ENCODE assay signal across 18 cellular contexts in the genomic region with DNA sequence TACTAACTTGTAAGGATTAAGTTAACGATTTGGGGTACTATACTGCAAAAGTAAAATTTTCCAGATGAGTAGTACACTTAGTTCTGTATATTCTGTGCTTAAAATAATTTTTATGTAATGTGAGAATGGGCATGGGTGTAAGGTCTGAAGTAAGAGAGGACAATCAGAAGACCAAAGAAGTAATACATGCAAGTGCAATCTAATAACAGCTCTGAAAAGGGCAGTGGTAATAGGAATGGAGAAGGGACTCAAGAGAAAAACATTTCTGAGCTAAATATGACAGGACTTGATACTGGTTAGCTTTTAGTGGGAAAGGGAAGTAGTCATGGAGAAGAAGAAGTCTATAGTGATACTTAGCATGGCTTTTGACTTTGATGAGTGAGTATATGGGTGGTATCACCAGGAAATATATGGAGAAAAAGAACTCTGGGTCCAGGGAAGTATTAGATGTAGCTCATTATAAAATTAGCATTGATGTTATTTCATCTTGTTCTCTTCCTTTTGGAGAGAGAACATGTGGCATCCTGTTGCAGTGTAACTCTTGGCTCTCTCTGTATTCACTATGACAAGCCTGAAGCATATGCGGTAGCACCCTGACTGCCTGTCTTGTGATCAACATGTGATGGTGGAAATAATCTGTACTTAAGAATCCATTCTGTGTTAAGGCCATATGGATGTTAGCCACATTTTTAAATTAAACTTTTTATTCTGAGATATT.
"Had no signal": no experiment of that assay in that cellular context is flagged by ENCODE, and none has a peak within 500 bp of the region (broad histone marks: within the 10 kb centered on the region; RNA-seq: fewer than 3 reads in every experiment).

No MANE protein-coding gene starts in this region.

- H3K4me3 Mint-ChIP-seq: effector memory CD8-positive, alpha-beta T cell; naive thymus-derived CD8-positive, alpha-beta T cell; stimulated activated memory B cell treated with anti-CD40 and anti-IgM and Interleukin-4, amounts not matched to agents 10 μg/mL and 1 μg/mL and 100 μg/mL, for 72 hours; stimulated activated naive CD8-positive, alpha-beta T cell treated with anti-CD3 and anti-CD28 coated beads, Interleukin-15, Interleukin-2, amounts not matched to agents 100 ng/mL and 50 ng/mL, for 24 hours had no signal

- H3K27me3 Mint-ChIP-seq: effector memory CD8-positive, alpha-beta T cell; naive thymus-derived CD8-positive, alpha-beta T cell; stimulated activated memory B cell treated with anti-CD40 and anti-IgM and Interleukin-4, amounts not matched to agents 10 μg/mL and 1 μg/mL and 100 μg/mL, for 72 hours; stimulated activated naive CD8-positive, alpha-beta T cell treated with anti-CD3 and anti-CD28 coated beads, Interleukin-15, Interleukin-2, amounts not matched to agents 100 ng/mL and 50 ng/mL, for 24 hours had no signal

- ATAC-seq: effector memory CD8-positive, alpha-beta T cell; heart left ventricle; left lobe of liver; mucosa of descending colon; naive thymus-derived CD8-positive, alpha-beta T cell; sciatic nerve; stimulated activated memory B cell treated with anti-CD40 and anti-IgM and Interleukin-4, amounts not matched to agents 10 μg/mL and 1 μg/mL and 100 μg/mL, for 72 hours; upper lobe of right lung had no signal

- H3K27ac Mint-ChIP-seq: stimulated activated memory B cell treated with anti-CD40 and anti-IgM and Interleukin-4, amounts not matched to agents 10 μg/mL and 1 μg/mL and 100 μg/mL, for 72 hours; stimulated activated naive CD8-positive, alpha-beta T cell treated with anti-CD3 and anti-CD28 coated beads, Interleukin-15, Interleukin-2, amounts not matched to agents 100 ng/mL and 50 ng/mL, for 24 hours had no signal

- DNase-seq: effector memory CD8-positive, alpha-beta T cell; heart left ventricle; hippocampal formation; islet precursor cell; mucosa of descending colon; naive thymus-derived CD8-positive, alpha-beta T cell; psoas muscle; retina; spleen; stimulated activated CD4-positive, alpha-beta T cell treated with anti-CD3 and anti-CD28 coated beads, Interleukin-15, amount 100 ng/mL, for 24 hours; stimulated activated CD4-positive, alpha-beta T cell treated with anti-CD3 and anti-CD28 coated beads, Interleukin-1b, Interleukin-23, amount 100 ng/mL, for 48 hours; stimulated activated CD4-positive, alpha-beta T cell treated with anti-CD3 and anti-CD28 coated beads, Interleukin-4, amount 100 ng/mL, for 24 hours; tibial artery; upper lobe of right lung had no signal

- H3K4me1 Mint-ChIP-seq: stimulated activated memory B cell treated with anti-CD40 and anti-IgM and Interleukin-4, amounts not matched to agents 10 μg/mL and 1 μg/mL and 100 μg/mL, for 72 hours had no signal
